ENCODE assay signal across 14 cellular contexts in the genomic region with DNA sequence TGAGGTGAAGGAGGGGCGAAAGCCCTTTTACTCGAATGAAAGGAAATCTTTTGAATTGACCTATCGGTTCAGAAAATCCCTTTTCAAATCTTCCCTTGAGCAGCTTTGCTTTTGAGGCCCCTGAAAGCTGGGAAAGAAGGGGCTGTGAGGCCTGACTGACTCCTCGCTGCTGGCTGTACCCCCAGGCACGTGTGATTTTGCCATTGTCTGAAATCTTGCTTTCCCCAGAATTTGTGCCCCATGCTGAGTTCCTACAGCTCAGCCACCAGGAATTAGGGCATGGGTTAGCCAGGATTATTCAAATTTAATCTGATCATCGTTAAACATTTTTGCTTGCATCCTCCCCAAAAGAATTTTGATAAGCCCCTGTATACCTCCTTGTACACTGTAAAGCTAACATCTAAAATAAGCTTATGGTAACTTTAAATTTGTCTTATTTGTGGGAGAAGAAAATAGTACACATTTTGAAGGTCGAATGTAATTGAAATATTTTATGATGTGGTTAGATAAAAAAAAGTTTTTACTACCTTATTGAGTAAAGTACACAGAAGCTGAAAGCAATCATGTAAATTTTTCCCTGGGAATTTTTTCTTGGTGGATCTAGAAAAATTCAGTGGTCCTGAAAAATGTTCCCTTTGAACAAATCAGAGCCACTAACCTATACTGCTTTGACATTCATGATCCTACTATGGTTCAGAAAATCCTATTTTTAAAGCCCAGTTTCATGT.
DNase-seq lines count a peak whose midpoint lies in the region; ATAC-seq lines count a peak whose summit lies in the region.
"Had no signal": no experiment of that assay in that cellular context is flagged by ENCODE, and none has a peak within 500 bp of the region (broad histone marks: within the 10 kb centered on the region; RNA-seq: fewer than 3 reads in every experiment).

No MANE protein-coding gene starts in this region.

- H3K4me3 Mint-ChIP-seq in stimulated activated naive B cell treated with anti-CD40 and anti-IgM and Interleukin-4, amounts not matched to agents 10 μg/mL and 1 μg/mL and 100 μg/mL, for 72 hours: peak overlapping the region; percentile 44 to 53
- H3K4me3 Mint-ChIP-seq: activated naive CD8-positive, alpha-beta T cell treated with anti-CD3 and anti-CD28 coated beads, Interleukin-2, amount 10 ng/mL, durations not matched to agents 7 days and 5 days had no signal

- H3K9me3 Mint-ChIP-seq in stimulated activated naive B cell treated with anti-CD40 and anti-IgM and Interleukin-4, amounts not matched to agents 10 μg/mL and 1 μg/mL and 100 μg/mL, for 72 hours: no peaks in the 10 kb centered on the region

- peak; percentile 25 for DNase-seq in adipocyte (ENCODE audit: low read depth)
- DNase-seq in stimulated activated naive B cell treated with anti-CD40 and anti-IgM and Interleukin-4, amounts not matched to agents 10 μg/mL and 1 μg/mL and 100 μg/mL, for 72 hours: no peak
- DNase-seq in GF-D8 (lab: John Stamatoyannopoulos, UW): no peak
- DNase-seq: activated naive CD8-positive, alpha-beta T cell treated with anti-CD3 and anti-CD28 coated beads, Interleukin-2, amount 10 ng/mL, durations not matched to agents 7 days and 5 days; effector memory CD4-positive, alpha-beta T cell; NCI-H1092 treated with DMSO at 0.1 percent for 48 hours; NCI-H446 treated with DMSO at 0.1 percent for 48 hours; psoas muscle; stomach had no signal

- no peaks in the 10 kb centered on the region for H3K27me3 Mint-ChIP-seq in stimulated activated naive B cell treated with anti-CD40 and anti-IgM and Interleukin-4, amounts not matched to agents 10 μg/mL and 1 μg/mL and 100 μg/mL, for 72 hours
- H3K27me3 Mint-ChIP-seq: activated naive CD8-positive, alpha-beta T cell treated with anti-CD3 and anti-CD28 coated beads, Interleukin-2, amount 10 ng/mL, durations not matched to agents 7 days and 5 days had no signal

- H3K9me3 ChIP-seq in HUES48 (ENCODE audit: control insufficient read depth, insufficient read depth, low read length): peaks cover 2% of the 10 kb centered on the region; the same call in 1 of the 2 replicates
- H3K9me3 ChIP-seq in adipocyte (ENCODE audit: control insufficient read depth, low read length): no peaks in the 10 kb centered on the region
- H3K9me3 ChIP-seq in iPS-18a (ENCODE audit: control insufficient read depth, low read depth, low read length): no peaks in the 10 kb centered on the region
- H3K9me3 ChIP-seq: psoas muscle, stomach had no signal

- H3K4me1 ChIP-seq in HUES48 (ENCODE audit: control insufficient read depth, insufficient read depth, low read length) (peaks cover 18% of the 10 kb centered on the region), adipocyte (ENCODE audit: control insufficient read depth, insufficient read depth, low read length) (peaks cover 14% of the 10 kb centered on the region), iPS-18a (ENCODE audit: control insufficient read depth, low read depth, low read length) (peaks cover 19% of the 10 kb centered on the region)
- H3K4me1 ChIP-seq: psoas muscle had no signal

- H3K4me1 Mint-ChIP-seq in stimulated activated naive B cell treated with anti-CD40 and anti-IgM and Interleukin-4, amounts not matched to agents 10 μg/mL and 1 μg/mL and 100 μg/mL, for 72 hours: peaks cover 45 to 84% of the 10 kb centered on the region in 2 donors
- H3K4me1 Mint-ChIP-seq: activated naive CD8-positive, alpha-beta T cell treated with anti-CD3 and anti-CD28 coated beads, Interleukin-2, amount 10 ng/mL, durations not matched to agents 7 days and 5 days had no signal

- H3K4me3 ChIP-seq in HUES48 (ENCODE audit: low read depth, low read length) (no peak overlapping the region), adipocyte (ENCODE audit: low read length) (no peak overlapping the region), iPS-18a (ENCODE audit: low read length) (peak overlapping the region; percentile 19)
- H3K4me3 ChIP-seq: lung, psoas muscle, stomach had no signal

- H3K36me3 Mint-ChIP-seq in stimulated activated naive B cell treated with anti-CD40 and anti-IgM and Interleukin-4, amounts not matched to agents 10 μg/mL and 1 μg/mL and 100 μg/mL, for 72 hours: peaks cover 26 to 33% of the 10 kb centered on the region in 2 donors

- ATAC-seq in stimulated activated naive B cell treated with anti-CD40 and anti-IgM and Interleukin-4, amounts not matched to agents 10 μg/mL and 1 μg/mL and 100 μg/mL, for 72 hours (replicated peaks): no peak
- ATAC-seq in GM18858 (IDR thresholded peaks at IDR 0.05; ENCODE audit: unreplicated experiment) (no peak), GM21528 (IDR thresholded peaks at IDR 0.05; ENCODE audit: low FRiP score, unreplicated experiment) (no peak)
- ATAC-seq: psoas muscle had no signal

- peak overlapping the region; percentile 2; the same call in 1 of the 2 replicates for H3K9ac ChIP-seq in HUES48 (ENCODE audit: low read depth, low read length)
- H3K9ac ChIP-seq in adipocyte (ENCODE audit: low read length): peak overlapping the region; percentile 64
- H3K9ac ChIP-seq in iPS-18a (ENCODE audit: low read length): peak overlapping the region; percentile 52

- H3K27ac Mint-ChIP-seq in stimulated activated naive B cell treated with anti-CD40 and anti-IgM and Interleukin-4, amounts not matched to agents 10 μg/mL and 1 μg/mL and 100 μg/mL, for 72 hours: peak overlapping the region; percentile 88
- H3K27ac Mint-ChIP-seq: activated naive CD8-positive, alpha-beta T cell treated with anti-CD3 and anti-CD28 coated beads, Interleukin-2, amount 10 ng/mL, durations not matched to agents 7 days and 5 days had no signal

- H3K36me3 ChIP-seq in HUES48 (ENCODE audit: control insufficient read depth, insufficient read depth, low read length): no peaks in the 10 kb centered on the region
- H3K36me3 ChIP-seq in adipocyte (ENCODE audit: control insufficient read depth, insufficient read depth, low read length, severe bottlenecking): no peaks in the 10 kb centered on the region
- no peaks in the 10 kb centered on the region for H3K36me3 ChIP-seq in iPS-18a (ENCODE audit: control insufficient read depth, low read depth, low read length)
- H3K36me3 ChIP-seq: stomach had no signal

- H3K27ac ChIP-seq in HUES48 (ENCODE audit: low read depth, low read length): peak overlapping the region; percentile 73
- H3K27ac ChIP-seq in iPS-18a (ENCODE audit: low read length): peak overlapping the region; percentile 69
- H3K27ac ChIP-seq: psoas muscle, stomach had no signal

- no peaks in the 10 kb centered on the region for H3K27me3 ChIP-seq in HUES48 (ENCODE audit: control insufficient read depth, insufficient read depth, low read length)
- H3K27me3 ChIP-seq in adipocyte (replicated peaks; ENCODE audit: control insufficient read depth, insufficient read depth, low read length): no peaks in the 10 kb centered on the region
- no peaks in the 10 kb centered on the region for H3K27me3 ChIP-seq in iPS-18a (ENCODE audit: control insufficient read depth, insufficient read depth, low read length)
- H3K27me3 ChIP-seq: stomach had no signal

Comparison
In these comparisons a context has a peak if more than half of its experiments do, and no peak if none do; other contexts are left out.
1. H3K9ac ChIP-seq: peak in every context shown above with its lines; median percentile 64 in adipocyte; 52 in iPS-18a; 2 in HUES48.